8 cellular contexts compared by ENCODE assay signal in the genomic region with DNA sequence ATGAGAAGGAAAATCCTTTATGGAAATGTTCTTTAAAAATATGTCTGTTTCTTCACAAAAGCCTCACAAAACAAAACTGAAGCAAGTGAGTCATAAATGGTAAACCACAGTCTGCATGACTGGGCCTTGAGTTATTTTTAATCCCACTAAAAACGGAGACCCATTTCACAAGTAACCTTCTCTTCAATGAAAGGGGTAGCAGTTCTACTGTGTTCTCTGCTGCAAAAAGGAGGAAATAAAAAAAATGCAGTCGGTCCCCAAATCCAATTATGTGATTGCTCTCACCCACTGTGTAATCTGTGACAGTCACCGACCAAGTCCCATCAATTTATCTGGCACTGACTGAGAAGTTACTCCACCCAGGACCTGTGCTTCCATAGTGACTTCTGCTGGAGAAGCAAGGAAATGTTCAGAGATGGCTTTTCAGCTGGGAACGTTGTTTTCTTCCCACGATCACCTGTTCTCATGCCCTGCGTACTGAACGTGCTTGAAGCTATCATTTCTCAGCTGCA.
DNase-seq lines count a peak whose midpoint lies in the region; ATAC-seq and TF ChIP-seq lines count a peak whose summit lies in the region.

No MANE protein-coding gene starts in this region.

- TF ChIP-seq CTCF in AG09319 (IDR thresholded peaks at IDR 0.05; ENCODE audit: low read depth, low read length): no peak; the same call in 1 of the 2 replicates
- peak; percentile 39 for TF ChIP-seq CTCF in astrocyte of the cerebellum (IDR thresholded peaks at IDR 0.05; ENCODE audit: low read depth, low read length, missing control alignments)

- in situ Hi-C loops in astrocyte of the cerebellum (cut with HindIII; ENCODE audit: low sequenced_read_pairs): no loop called here

- H3K4me3 ChIP-seq in astrocyte of the cerebellum (ENCODE audit: low read depth, low read length): no peak overlapping the region

- DNase-seq in AG09319 (ENCODE audit: extremely low read depth, low read depth) (peak; percentile 16), GM19238 (ENCODE audit: insufficient read length, low spot score) (peak; percentile 27), astrocyte of the cerebellum (ENCODE audit: low read depth) (peak; percentile 78), NCI-H1417 (lab: John Stamatoyannopoulos, UW) (no peak), NCI-H146 (lab: John Stamatoyannopoulos, UW) (no peak), DMS 273 (lab: John Stamatoyannopoulos, UW; ENCODE audit: unreplicated experiment) (no peak), amygdala (lab: John Stamatoyannopoulos, UW) (no peak)

- peak; percentile 58 for ATAC-seq in HG03103 (IDR thresholded peaks at IDR 0.05; ENCODE audit: low read depth, unreplicated experiment)

Comparison
In these comparisons a context has a peak if more than half of its experiments do, and no peak if none do; other contexts are left out.
1. DNase-seq: peak in AG09319 (single experiment), GM19238 (single experiment) and astrocyte of the cerebellum (single experiment); none in NCI-H1417 (0 of 3), NCI-H146 (single experiment), DMS 273 (single experiment) and amygdala (0 of 56).